13 cellular contexts compared by ENCODE assay signal in genomic region chr10:3069876-3070275, GRCh38. TPM values are rescaled to one million over a fixed set of nuclear protein-coding genes. Genes with fewer than 3 reads are reported as not detected.
DNase-seq lines count a peak whose midpoint lies in the region; TF ChIP-seq lines count a peak whose summit lies in the region.
"Had no signal": no experiment of that assay in that cellular context is flagged by ENCODE, and none has a peak within 500 bp of the region (broad histone marks: within the 10 kb centered on the region; RNA-seq: fewer than 3 reads in every experiment).

No MANE protein-coding gene starts in this region.

- no peaks in the 10 kb centered on the region for H3K36me3 ChIP-seq in PC-9 (ENCODE audit: low read depth)
- H3K36me3 ChIP-seq in endodermal cell (ENCODE audit: control insufficient read depth, insufficient read depth, low read length) = no peaks in the 10 kb centered on the region
- peaks cover 54% of the 10 kb centered on the region for H3K36me3 ChIP-seq in skeletal muscle satellite cell (ENCODE audit: insufficient read depth, low read length)
- H3K36me3 ChIP-seq: stomach had no signal

- no peak overlapping the region for H2AFZ ChIP-seq in PC-9

- H3K4me1 Mint-ChIP-seq in activated T-cell treated with anti-CD3 and anti-CD28 coated beads, Interleukin-2, amount 50 U/mL, for 24 hours (ENCODE audit: low read depth) = peaks cover 56% of the 10 kb centered on the region
- H3K4me1 Mint-ChIP-seq in endodermal cell = peaks cover 38% of the 10 kb centered on the region

- no peaks in the 10 kb centered on the region for H3K9me3 ChIP-seq in PC-9 (ENCODE audit: insufficient read depth, low read depth)
- no peaks in the 10 kb centered on the region for H3K9me3 ChIP-seq in endodermal cell (ENCODE audit: control insufficient read depth, low read length)
- H3K9me3 ChIP-seq in skeletal muscle satellite cell (replicated peaks; ENCODE audit: low read length) = no peaks in the 10 kb centered on the region
- H3K9me3 ChIP-seq: stomach had no signal

- no peak for DNase-seq in activated T-cell treated with anti-CD3 and anti-CD28 coated beads, Interleukin-2, amount 50 U/mL, for 24 hours
- no peak for DNase-seq in activated T-cell treated with anti-CD3 and anti-CD28 coated beads, Interleukin-2, amount 50 U/mL, for 48 hours
- DNase-seq in PC-9 = no peak
- DNase-seq in endodermal cell = no peak
- no peak for DNase-seq in NCI-H1105 treated with DMSO at 0.1 percent for 48 hours (lab: John Stamatoyannopoulos, UW)
- DNase-seq in NCI-H2196 treated with DMSO at 0.1 percent for 48 hours (lab: John Stamatoyannopoulos, UW; ENCODE audit: unreplicated experiment) = no peak
- no peak for DNase-seq in hypothalamus (lab: John Stamatoyannopoulos, UW)
- DNase-seq: AML-193, left colon, NCI-H187, SIG-M5, stomach had no signal

- POLR2A ChIA-PET in PC-9 (lab: Charles Lee; ENCODE audit: unreplicated experiment) = interaction anchor here (0.6 kb wide), 3 partner anchors 21 to 33 kb away, joined by 3 read pairs; no protein-coding TSS in a partner anchor

- H3K9me2 ChIP-seq in PC-9 (ENCODE audit: insufficient read depth) = no peaks in the 10 kb centered on the region

- H3K27ac ChIP-seq in PC-9 = no peak overlapping the region
- H3K27ac ChIP-seq in endodermal cell (ENCODE audit: low read depth, low read length) = no peak overlapping the region

- peak overlapping the region; percentile 90; the same call in 1 of the 2 replicates for H3K4me3 ChIP-seq in PC-9
- H3K4me3 ChIP-seq in endodermal cell (ENCODE audit: low read length) = no peak overlapping the region
- peak overlapping the region; percentile 99 for H3K4me3 ChIP-seq in skeletal muscle satellite cell (ENCODE audit: low read length)

- H4K20me1 ChIP-seq in PC-9 (ENCODE audit: insufficient read depth) = peaks cover 3% of the 10 kb centered on the region; the same call in 1 of the 2 replicates

- TF ChIP-seq CTCF in PC-9 (conservative IDR thresholded peaks at IDR 0.05) (no peak), endodermal cell (conservative IDR thresholded peaks at IDR 0.05) (no peak)

- peaks cover 21% of the 10 kb centered on the region; the same call in 1 of the 2 replicates for H3K4me1 ChIP-seq in PC-9 (replicated peaks; ENCODE audit: insufficient read depth)
- H3K4me1 ChIP-seq in endodermal cell (ENCODE audit: control insufficient read depth, insufficient read depth, low read length) = no peaks in the 10 kb centered on the region
- peaks cover 47% of the 10 kb centered on the region for H3K4me1 ChIP-seq in skeletal muscle satellite cell (ENCODE audit: control insufficient read depth, insufficient read depth, low read length)

- 96 to 97% methylated on average over 10 to 11 of the region's 11 CpGs for WGBS in endodermal cell (ENCODE audit: insufficient coverage in 1 of 2, insufficient read length in 1 of 2), 2 experiments

- no peak overlapping the region for H3K9ac ChIP-seq in endodermal cell (ENCODE audit: extremely low read depth, low read length, poor library complexity, severe bottlenecking)
- peak overlapping the region; percentile 94 for H3K9ac ChIP-seq in skeletal muscle satellite cell (ENCODE audit: low read depth, low read length)

- peaks cover 14% of the 10 kb centered on the region for H3K27me3 Mint-ChIP-seq in activated T-cell treated with anti-CD3 and anti-CD28 coated beads, Interleukin-2, amount 50 U/mL, for 24 hours
- H3K27me3 Mint-ChIP-seq in endodermal cell (ENCODE audit: insufficient read depth) = peaks cover 22% of the 10 kb centered on the region

- BruUV-seq in PC-9 (replicated peaks; lab: Mats Ljungman, UMichigan) = no TSS peak

- peak overlapping the region; percentile 91 for H3K4me3 Mint-ChIP-seq in activated T-cell treated with anti-CD3 and anti-CD28 coated beads, Interleukin-2, amount 50 U/mL, for 24 hours
- H3K4me3 Mint-ChIP-seq in endodermal cell = peak overlapping the region; percentile 74

- H3K9me3 Mint-ChIP-seq in activated T-cell treated with anti-CD3 and anti-CD28 coated beads, Interleukin-2, amount 50 U/mL, for 24 hours = no peaks in the 10 kb centered on the region
- H3K9me3 Mint-ChIP-seq in endodermal cell = no peaks in the 10 kb centered on the region

- peaks cover 64% of the 10 kb centered on the region for H3K36me3 Mint-ChIP-seq in activated T-cell treated with anti-CD3 and anti-CD28 coated beads, Interleukin-2, amount 50 U/mL, for 24 hours (ENCODE audit: low read depth)
- peaks cover 18% of the 10 kb centered on the region for H3K36me3 Mint-ChIP-seq in endodermal cell (ENCODE audit: low read depth)

- peaks cover 71% of the 10 kb centered on the region for H3K79me2 ChIP-seq in PC-9 (ENCODE audit: low read depth)

- CTCF ChIA-PET in PC-9 (lab: Charles Lee) = interaction anchor here (0.7 to 1.0 kb wide), 2 partner anchors 21 to 26 kb away, joined by 3 read pairs; no protein-coding TSS in a partner anchor

- H3K4me2 ChIP-seq in PC-9 = peak overlapping the region; percentile 89
- peak overlapping the region; percentile 86 for H3K4me2 ChIP-seq in skeletal muscle satellite cell (ENCODE audit: low read length)

- peaks cover 9% of the 10 kb centered on the region for H3F3A ChIP-seq in PC-9 (ENCODE audit: insufficient read depth, low read depth)

- H3K27me3 ChIP-seq in PC-9 (ENCODE audit: insufficient read depth, low read depth) = no peaks in the 10 kb centered on the region
- H3K27me3 ChIP-seq in endodermal cell (ENCODE audit: control insufficient read depth, insufficient read depth, low read length, poor library complexity, severe bottlenecking) = peaks cover 23% of the 10 kb centered on the region
- H3K27me3 ChIP-seq in skeletal muscle satellite cell (ENCODE audit: control insufficient read depth, insufficient read depth, low read length) = peaks cover 4% of the 10 kb centered on the region

- peak overlapping the region; percentile 89 for H3K27ac Mint-ChIP-seq in activated T-cell treated with anti-CD3 and anti-CD28 coated beads, Interleukin-2, amount 50 U/mL, for 24 hours
- H3K27ac Mint-ChIP-seq in endodermal cell = no peak overlapping the region

- intact Hi-C loops in PC-9 (cut with micrococcal nuclease; ENCODE audit: unreplicated experiment) = loop anchor here (2.0 kb wide), 1 partner anchor 103 kb away; the partner anchor contains the start of gene PITRM1

RNA-seq across cellular contexts. Expression of gene PFKP, which starts 2.5 kb away (rescaled TPM):
- total RNA-seq in PC-9 (2021) (222 and 234 TPM in 2 replicates), endodermal cell (10 to 100 TPM; 58.0 to 82.3 TPM)
- 42.3 TPM for polyA plus RNA-seq in endodermal cell (2013, experiment 1 of 2)
- polyA plus RNA-seq in endodermal cell (2013, experiment 2 of 2) = 39.7 TPM
- total RNA-seq in skeletal muscle satellite cell (2012; rRNA removed) = 265 and 306 TPM in 2 replicates
